9 cellular contexts compared by ENCODE assay signal in the genomic region with DNA sequence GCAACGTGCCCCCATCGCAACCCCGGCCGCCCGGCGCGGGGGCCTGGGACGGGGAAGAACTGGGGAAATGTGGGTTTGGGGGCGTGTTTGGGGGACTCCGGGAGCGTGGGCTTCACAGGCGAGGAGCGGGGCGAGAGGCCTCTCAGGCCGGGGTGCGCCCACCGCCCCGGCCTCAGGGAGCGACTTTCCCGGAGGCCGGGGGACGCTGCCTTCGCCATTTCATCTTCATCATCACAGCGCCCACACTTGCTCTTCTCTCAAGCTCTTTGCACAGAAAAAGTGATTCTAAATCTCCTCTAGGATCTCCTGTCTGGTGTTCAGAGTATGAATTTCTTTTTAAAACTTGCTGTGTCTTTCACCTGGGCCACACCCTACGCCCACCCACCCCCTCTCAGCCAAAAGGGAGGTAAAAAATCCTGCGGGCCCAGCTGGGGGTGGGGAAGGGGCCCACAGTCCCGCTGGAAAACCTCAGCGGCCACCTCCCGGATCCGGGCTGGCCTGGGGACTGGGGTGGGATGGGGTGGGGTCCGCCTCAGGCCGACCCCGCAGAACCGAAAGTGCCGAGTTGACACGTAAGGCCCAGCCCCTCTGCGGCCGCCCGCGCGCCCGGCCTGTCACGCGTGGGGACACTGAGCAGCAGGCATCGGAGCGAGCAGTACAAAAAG. TPM values are rescaled to one million over a fixed set of nuclear protein-coding genes. Genes with fewer than 3 reads are reported as not detected.
DNase-seq lines count a peak whose midpoint lies in the region; ATAC-seq and TF ChIP-seq lines count a peak whose summit lies in the region.
"Had no signal": no experiment of that assay in that cellular context is flagged by ENCODE, and none has a peak within 500 bp of the region (broad histone marks: within the 10 kb centered on the region; RNA-seq: fewer than 3 reads in every experiment).

No MANE protein-coding gene starts in this region.

- H3K9me3 ChIP-seq in A673 (ENCODE audit: low read depth, low read length, poor library complexity, severe bottlenecking), result no peaks in the 10 kb centered on the region
- H3K9me3 ChIP-seq in Loucy (ENCODE audit: insufficient read depth, low read depth, low read length), result no peaks in the 10 kb centered on the region
- no peaks in the 10 kb centered on the region for H3K9me3 ChIP-seq in right lobe of liver
- H3K9me3 ChIP-seq in thyroid gland, result no peaks in the 10 kb centered on the region

- peak; percentile 5 for ATAC-seq in GM18873 (IDR thresholded peaks at IDR 0.05; ENCODE audit: low FRiP score, unreplicated experiment)
- peak in 3 of 4 donors; percentile 10 to 22 (median 21) for ATAC-seq in right lobe of liver

- under 1% methylated on average over 18 of the region's 46 CpGs for WGBS in right lobe of liver (ENCODE audit: insufficient coverage, low coverage, low lambda C conversion rate, missing lambda C conversion rate)
- WGBS in thyroid gland, 2 donors, result 0% methylated on average over 20 to 35 of the region's 46 CpGs

- DNase-seq in A673 (ENCODE audit: low spot score), result no peak
- DNase-seq in MCF 10A (ENCODE audit: unreplicated experiment), result no peak
- no peak for DNase-seq in right lobe of liver
- DNase-seq in thyroid gland, result no peak
- no peak for DNase-seq in islet precursor cell
- DNase-seq in midbrain (lab: John Stamatoyannopoulos, UW), result no peak

- peaks cover 18% of the 10 kb centered on the region for H3K4me1 Mint-ChIP-seq in MCF 10A (ENCODE audit: insufficient read depth, unreplicated experiment)

- H3K36me3 ChIP-seq in A673 (ENCODE audit: insufficient read depth, low read length, poor library complexity, severe bottlenecking) (peaks cover 30% of the 10 kb centered on the region), Loucy (ENCODE audit: insufficient read depth, low read length) (peaks cover 22% of the 10 kb centered on the region), right lobe of liver (peaks cover 0 to 15% (median 4%) of the 10 kb centered on the region in 4 donors), thyroid gland (peaks cover 6 to 10% of the 10 kb centered on the region in 2 donors)

- TSS peak; percentile 34 for BruUV-seq in A673 (replicated peaks; lab: Mats Ljungman, UMichigan)
- BruUV-seq in MCF 10A (replicated peaks; lab: Mats Ljungman, UMichigan), result TSS peak; percentile 52

- no peaks in the 10 kb centered on the region for H3K9me2 ChIP-seq in Loucy (replicated peaks; ENCODE audit: low read depth, low read length)

- H3K27me3 ChIP-seq in A673 (replicated peaks; ENCODE audit: insufficient read depth, low read depth, low read length, poor library complexity), result no peaks in the 10 kb centered on the region
- H3K27me3 ChIP-seq in Loucy (ENCODE audit: insufficient read depth, low read length, poor library complexity, severe bottlenecking), result no peaks in the 10 kb centered on the region
- no peaks in the 10 kb centered on the region for H3K27me3 ChIP-seq in right lobe of liver
- no peaks in the 10 kb centered on the region for H3K27me3 ChIP-seq in thyroid gland

- peaks cover 86% of the 10 kb centered on the region for H3K79me2 ChIP-seq in Loucy (ENCODE audit: insufficient read depth, low read length)

- peak overlapping the region; percentile 99 for H3K27ac ChIP-seq in A673 (ENCODE audit: low read depth, low read length, poor library complexity, severe bottlenecking)
- peak overlapping the region; percentile 97 to 100 (median 99) for H3K27ac ChIP-seq in right lobe of liver
- peak overlapping the region; percentile 98 to 100 (median 100) for H3K27ac ChIP-seq in thyroid gland

- H3K27ac Mint-ChIP-seq in MCF 10A (ENCODE audit: low read depth, unreplicated experiment), result peak overlapping the region; percentile 99

- peaks cover 24% of the 10 kb centered on the region for H3K4me1 ChIP-seq in A673 (ENCODE audit: insufficient read depth, low read length, poor library complexity, severe bottlenecking)
- peaks cover 39% of the 10 kb centered on the region for H3K4me1 ChIP-seq in Loucy (ENCODE audit: insufficient read depth, low read length, poor library complexity, severe bottlenecking)
- H3K4me1 ChIP-seq in right lobe of liver, result peaks cover 0 to 35% (median 12%) of the 10 kb centered on the region in 4 donors
- peaks cover 7 to 28% of the 10 kb centered on the region in 2 donors for H3K4me1 ChIP-seq in thyroid gland

- TF ChIP-seq POLR2A in right lobe of liver (IDR thresholded peaks at IDR 0.05) (no peak), thyroid gland (IDR thresholded peaks at IDR 0.05) (no peak)

- CTCF ChIA-PET in A673 (lab: Charles Lee) (interaction anchor here (0.6 kb wide), 2 partner anchors 13 to 499 kb away, joined by 4 read pairs; no protein-coding TSS in a partner anchor), MCF 10A (lab: Yijun Ruan, JAX) (interaction anchor here (0.6 kb wide), 1 partner anchor 202 kb away, joined by 3 read pairs; no protein-coding TSS in a partner anchor)

- H3K27me3 Mint-ChIP-seq in MCF 10A (ENCODE audit: insufficient read depth, unreplicated experiment), result no peaks in the 10 kb centered on the region

- peaks cover 52% of the 10 kb centered on the region for H3K36me3 Mint-ChIP-seq in MCF 10A (ENCODE audit: insufficient read depth, unreplicated experiment)

- POLR2A ChIA-PET in A673 (lab: Charles Lee; ENCODE audit: low non-redundant PET), result no interaction called here
- POLR2A ChIA-PET in MCF 10A (lab: Yijun Ruan, JAX), result interaction anchor here (0.9 to 13.4 kb wide), 6 partner anchors 8 to 455 kb away, joined by 3 to 163 read pairs (median 74); a partner anchor contains a TSS

- H3K4me3 Mint-ChIP-seq in MCF 10A (ENCODE audit: unreplicated experiment), result peak overlapping the region; percentile 98

- no peak for TF ChIP-seq CTCF in A673 (conservative IDR thresholded peaks at IDR 0.05; ENCODE audit: low read depth, low read length)
- TF ChIP-seq CTCF in Loucy (conservative IDR thresholded peaks at IDR 0.05; ENCODE audit: low read length), result no peak
- no peak for TF ChIP-seq CTCF in MCF 10A (IDR thresholded peaks at IDR 0.05; ENCODE audit: unreplicated experiment)
- TF ChIP-seq CTCF in right lobe of liver (IDR thresholded peaks at IDR 0.05), result no peak
- TF ChIP-seq CTCF in thyroid gland (IDR thresholded peaks at IDR 0.05), result peak in 1 of 6 experiments; percentile 7

- peak overlapping the region; percentile 100 for H3K9ac ChIP-seq in Loucy (ENCODE audit: low read depth, low read length, poor library complexity, severe bottlenecking)

- H3F3A ChIP-seq in Loucy (ENCODE audit: low read depth), result peaks cover 6% of the 10 kb centered on the region; the same call in 1 of the 2 replicates

- no peaks in the 10 kb centered on the region for H3K9me3 Mint-ChIP-seq in MCF 10A (ENCODE audit: unreplicated experiment)

- H4K20me1 ChIP-seq in Loucy (ENCODE audit: insufficient read depth, low read length, poor library complexity, severe bottlenecking), result peaks cover 21% of the 10 kb centered on the region

- H2AFZ ChIP-seq in Loucy (ENCODE audit: low read length), result no peak overlapping the region

- intact Hi-C loops in A673 (cut with micrococcal nuclease; ENCODE audit: unreplicated experiment), result loop anchor here (1.0 kb wide), 1 partner anchor 7 kb away; a partner anchor contains a TSS
- intact Hi-C loops in MCF 10A (cut with micrococcal nuclease), result loop anchor here (1.0 to 5.0 kb wide), 3 partner anchors 7 to 168 kb away; a partner anchor contains a TSS
- intact Hi-C loops in right lobe of liver (cut with DNase I), result no loop called here
- intact Hi-C loops in thyroid gland (cut with DNase I), result loop anchor here (10.0 kb wide), 1 partner anchor 170 kb away; a partner anchor contains a TSS

- H3K4me2 ChIP-seq in Loucy (ENCODE audit: low read depth, low read length, poor library complexity, severe bottlenecking), result peak overlapping the region; percentile 91

- peak overlapping the region; percentile 96 for H3K4me3 ChIP-seq in A673 (ENCODE audit: low read depth, low read length, poor library complexity, severe bottlenecking)
- H3K4me3 ChIP-seq in Loucy (ENCODE audit: low read length, poor library complexity, severe bottlenecking), result peak overlapping the region; percentile 99
- peak overlapping the region; percentile 53 to 73 (median 68) for H3K4me3 ChIP-seq in right lobe of liver
- H3K4me3 ChIP-seq in thyroid gland (replicated peaks in 1 of 3), result peak overlapping the region; percentile 46 to 79 (median 70)

RNA-seq across cellular contexts. Expression of a gene that starts 7.4 kb away (rescaled TPM):
- total RNA-seq in A673 (2021), result 38.7 and 42.7 TPM in 2 replicates
- total RNA-seq in MCF 10A (2022), result 33.9 and 41.6 TPM in 2 replicates
- 10 to 100 TPM; 18.3 to 28.6 (median 24.5) TPM for total RNA-seq in right lobe of liver
- 10 to 100 TPM; 52.3 to 77.3 (median 62.7) TPM for total RNA-seq in thyroid gland

RNA-seq across cellular contexts. Expression of a gene that starts 28.6 kb away (rescaled TPM):
- total RNA-seq in A673 (2021) (3.0 and 3.2 TPM in 2 replicates), MCF 10A (2022) (0.93 TPM in 1 of 2 replicates, not detected in the other), right lobe of liver (under 1 TPM in 1 of 6 experiments, not detected in 5; 0.11 TPM), thyroid gland (not detected)
- total RNA-seq: myocyte had no signal

Comparison
In these comparisons a context has a peak if more than half of its experiments do, and no peak if none do; other contexts are left out.
1. intact Hi-C loops: an anchor here in A673 (1.0 kb wide), MCF 10A (1.0 to 5.0 kb wide) and thyroid gland (10.0 kb wide); none called in right lobe of liver.